Comparison of ENCODE assay signal across 14 cellular contexts in genomic region chr3:79255696-79256095, GRCh38.
"Had no signal": no experiment of that assay in that cellular context is flagged by ENCODE, and none has a peak within 500 bp of the region (broad histone marks: within the 10 kb centered on the region; RNA-seq: fewer than 3 reads in every experiment).

No MANE protein-coding gene starts in this region.

- ATAC-seq: activated CD8-positive, alpha-beta T cell treated with anti-CD3 and anti-CD28 coated beads for 36 hours; left lobe of liver had no signal

- H3K4me3 ChIP-seq: cardiac muscle cell, ovary had no signal

- H3K27ac ChIP-seq: cardiac muscle cell, ovary had no signal

- DNase-seq: activated B cell treated with CpG ODN at 0.5 μM for 24 hours; activated CD4-positive, alpha-beta T cell treated with anti-CD3 and anti-CD28 coated beads for 48 hours; activated CD8-positive, alpha-beta T cell treated with anti-CD3 and anti-CD28 coated beads for 36 hours; activated effector memory CD4-positive, alpha-beta T cell treated with anti-CD3 and anti-CD28 coated beads, Interleukin-2, amount 50 U/mL, for 16 hours; activated T-cell treated with anti-CD3 and anti-CD28 coated beads, Interleukin-2, amount 50 U/mL, for 48 hours; erythroblast; mammary epithelial cell; naive B cell; ovary; stimulated activated CD4-positive, alpha-beta T cell treated with anti-CD3 and anti-CD28 coated beads, Interleukin-12 subunit alpha, Interleukin-12 subunit beta, amount 100 ng/mL, for 4 hours; stimulated activated CD4-positive, alpha-beta T cell treated with anti-CD3 and anti-CD28 coated beads, Interleukin-2, amount 100 ng/mL, for 24 hours had no signal

- H3K36me3 Mint-ChIP-seq: activated naive CD4-positive, alpha-beta T cell treated with anti-CD3 and anti-CD28 coated beads, Interleukin-2, amount 50 U/mL, for 24 hours; naive B cell had no signal

- H3K9me3 ChIP-seq: ovary had no signal

- H3K27me3 Mint-ChIP-seq: activated B cell treated with CpG ODN at 0.5 μM for 24 hours; activated CD8-positive, alpha-beta T cell treated with anti-CD3 and anti-CD28 coated beads for 36 hours; activated naive CD4-positive, alpha-beta T cell treated with anti-CD3 and anti-CD28 coated beads, Interleukin-2, amount 50 U/mL, for 24 hours; naive B cell had no signal

- H3K9me3 Mint-ChIP-seq: activated B cell treated with CpG ODN at 0.5 μM for 24 hours had no signal

- H3K4me3 Mint-ChIP-seq: activated B cell treated with CpG ODN at 0.5 μM for 24 hours; activated CD8-positive, alpha-beta T cell treated with anti-CD3 and anti-CD28 coated beads for 36 hours; activated naive CD4-positive, alpha-beta T cell treated with anti-CD3 and anti-CD28 coated beads, Interleukin-2, amount 50 U/mL, for 24 hours; naive B cell had no signal

- H3K27ac Mint-ChIP-seq: activated B cell treated with CpG ODN at 0.5 μM for 24 hours; activated CD8-positive, alpha-beta T cell treated with anti-CD3 and anti-CD28 coated beads for 36 hours; activated naive CD4-positive, alpha-beta T cell treated with anti-CD3 and anti-CD28 coated beads, Interleukin-2, amount 50 U/mL, for 24 hours; naive B cell had no signal

- H3K27me3 ChIP-seq: cardiac muscle cell, ovary had no signal

- H3K4me1 Mint-ChIP-seq: activated B cell treated with CpG ODN at 0.5 μM for 24 hours; activated naive CD4-positive, alpha-beta T cell treated with anti-CD3 and anti-CD28 coated beads, Interleukin-2, amount 50 U/mL, for 24 hours; naive B cell had no signal

- H3K36me3 ChIP-seq: cardiac muscle cell, ovary had no signal
